ENCODE assay signal across 25 cellular contexts in genomic region chr1:156901966-156902922, GRCh38. TPM values are rescaled to one million over a fixed set of nuclear protein-coding genes. Genes with fewer than 3 reads are reported as not detected.
DNase-seq lines count a peak whose midpoint lies in the region; ATAC-seq and TF ChIP-seq lines count a peak whose summit lies in the region.
"Had no signal": no experiment of that assay in that cellular context is flagged by ENCODE, and none has a peak within 500 bp of the region (broad histone marks: within the 10 kb centered on the region; RNA-seq: fewer than 3 reads in every experiment).

No MANE protein-coding gene starts in this region.

- peaks cover 80% of the 10 kb centered on the region for H3K79me2 ChIP-seq in fibroblast of lung (ENCODE audit: control insufficient read depth, insufficient read depth, low read length)

- peak overlapping the region; percentile 53 for H3K9ac ChIP-seq in fibroblast of lung (ENCODE audit: insufficient read depth, low read length)

- H3K4me3 ChIP-seq in HFF-Myc (replicated peaks; ENCODE audit: low read depth, low read length): 0 out of 2 replicates have a peak overlapping the region, but pooled peaks have one; percentile 3
- no peak overlapping the region for H3K4me3 ChIP-seq in fibroblast of lung (replicated peaks in 1 of 4; ENCODE audit: control extremely low read depth in 1 of 4, insufficient read depth in 1 of 4, low read depth in 3 of 4, low read length in 4 of 4)
- H3K4me3 ChIP-seq: body of pancreas, GM12878, thyroid gland had no signal

- no peaks in the 10 kb centered on the region for H3K27me3 ChIP-seq in fibroblast of lung (ENCODE audit: control insufficient read depth, insufficient read depth, low read length)
- H3K27me3 ChIP-seq: body of pancreas, thyroid gland had no signal

- peaks cover 20% of the 10 kb centered on the region for H3K36me3 ChIP-seq in fibroblast of lung (ENCODE audit: control insufficient read depth, insufficient read depth, low read length)
- H3K36me3 ChIP-seq: neutrophil had no signal

- TF ChIP-seq CTCF in HFF-Myc (IDR thresholded peaks at IDR 0.05; ENCODE audit: low read depth, low read length, missing control alignments): no peak
- TF ChIP-seq CTCF in fibroblast of lung (conservative IDR thresholded peaks at IDR 0.05 in 1 of 2, IDR thresholded peaks at IDR 0.05 in 1 of 2; ENCODE audit: low read depth in 1 of 2, low read length in 2 of 2): no peak
- TF ChIP-seq CTCF in osteocyte (IDR thresholded peaks at IDR 0.05): no peak
- no peak for TF ChIP-seq CTCF in GM13977 (IDR thresholded peaks at IDR 0.05; ENCODE audit: extremely low read depth, insufficient read depth, missing control alignments)

- no peak overlapping the region for H2AFZ ChIP-seq in fibroblast of lung (ENCODE audit: low read length)

- peaks cover 72% of the 10 kb centered on the region for H3K4me1 ChIP-seq in fibroblast of lung (ENCODE audit: control insufficient read depth, extremely low read depth, insufficient read depth, low read length)

- peak overlapping the region; percentile 65 for H3K27ac ChIP-seq in fibroblast of lung (ENCODE audit: insufficient read depth, low read length)
- H3K27ac ChIP-seq: body of pancreas, neutrophil had no signal

- H3K4me3 Mint-ChIP-seq in osteocyte (ENCODE audit: unreplicated experiment): peak overlapping the region; percentile 59
- H3K4me3 Mint-ChIP-seq: activated naive CD8-positive, alpha-beta T cell; activated T-cell treated with anti-CD3 and anti-CD28 coated beads, Interleukin-2, amount 50 U/mL, for 24 hours; endodermal cell had no signal

- no peaks in the 10 kb centered on the region for H3K27me3 Mint-ChIP-seq in osteocyte (ENCODE audit: unreplicated experiment)

- H3K27ac Mint-ChIP-seq in osteocyte (ENCODE audit: unreplicated experiment): peak overlapping the region; percentile 76
- H3K27ac Mint-ChIP-seq: activated naive CD8-positive, alpha-beta T cell; endodermal cell had no signal

- DNase-seq in EH (ENCODE audit: low read depth) (peak; percentile 87), HFF-Myc (ENCODE audit: extremely low read depth, low read depth) (no peak), fibroblast of lung (ENCODE audit: low read depth in 2 of 2) (no peak), osteocyte (ENCODE audit: extremely low spot score, unreplicated experiment) (no peak), NCI-H2107 treated with DMSO at 0.1 percent for 48 hours (lab: John Stamatoyannopoulos, UW; ENCODE audit: unreplicated experiment) (no peak), GM13977 (ENCODE audit: low spot score) (no peak), NCI-H526 (lab: John Stamatoyannopoulos, UW) (no peak)
- DNase-seq: activated CD4-positive, CD25-positive, alpha-beta regulatory T cell treated with anti-CD3 and anti-CD28 coated beads, Interleukin-2, amount 50 U/mL, for 72 hours; activated T-cell treated with anti-CD3 and anti-CD28 coated beads, Interleukin-2, amount 50 U/mL, for 24 hours; body of pancreas; DMS53; endodermal cell; NCI-H1092; NCI-H2029 treated with DMSO at 0.1 percent for 48 hours; NCI-H446; PC-3; SIG-M5; stimulated activated CD4-positive, alpha-beta T cell treated with anti-CD3 and anti-CD28 coated beads, Interleukin-4, amount 100 ng/mL, for 24 hours; stimulated activated naive CD8-positive, alpha-beta T cell treated with anti-CD3 and anti-CD28 coated beads, Interleukin-15, Interleukin-2, amounts not matched to agents 100 U/mL and 50 U/mL, for 24 hours; thyroid gland had no signal

- in situ Hi-C loops in GM13977 (cut with MboI; ENCODE audit: low pct_unique_long_range_greater_than_20kb, low sequenced_read_pairs, unreplicated experiment): no loop called here

- peaks cover 73% of the 10 kb centered on the region for H3K4me1 Mint-ChIP-seq in osteocyte (ENCODE audit: unreplicated experiment)

- peaks cover 11% of the 10 kb centered on the region for H3K36me3 Mint-ChIP-seq in osteocyte (ENCODE audit: unreplicated experiment)
- H3K36me3 Mint-ChIP-seq: activated naive CD8-positive, alpha-beta T cell had no signal

- H4K20me1 ChIP-seq in fibroblast of lung (ENCODE audit: control insufficient read depth, extremely low read depth, insufficient read depth, low read length): no peaks in the 10 kb centered on the region

- H3K4me2 ChIP-seq in fibroblast of lung (ENCODE audit: extremely low read depth, insufficient read depth, low read length): peak overlapping the region; percentile 45

- ATAC-seq in HG02870 (IDR thresholded peaks at IDR 0.05; ENCODE audit: unreplicated experiment): no peak
- ATAC-seq: body of pancreas; GM12878; PC-3; stimulated activated naive CD8-positive, alpha-beta T cell treated with anti-CD3 and anti-CD28 coated beads, Interleukin-15, Interleukin-2, amounts not matched to agents 100 U/mL and 50 U/mL, for 24 hours had no signal

- H3K9me3 ChIP-seq in fibroblast of lung (ENCODE audit: control insufficient read depth, insufficient read depth, low read depth, low read length): no peaks in the 10 kb centered on the region
- H3K9me3 ChIP-seq: body of pancreas, neutrophil, thyroid gland had no signal

- H3K9me3 Mint-ChIP-seq in osteocyte (ENCODE audit: unreplicated experiment): no peaks in the 10 kb centered on the region
- H3K9me3 Mint-ChIP-seq: activated T-cell treated with anti-CD3 and anti-CD28 coated beads, Interleukin-2, amount 50 U/mL, for 24 hours; endodermal cell had no signal

RNA-seq across cellular contexts. Expression of gene PEAR1, which starts 8.7 kb away (rescaled TPM):
- total RNA-seq in fibroblast of lung (2.3 and 2.6 TPM in 2 replicates), osteocyte (27.4 and 28.2 TPM in 2 replicates)
- polyA plus RNA-seq in fibroblast of lung: 13.5 and 41.5 TPM in 2 replicates
- 15.5 and 55.2 TPM in 2 replicates for polyA plus RNA-seq in fibroblast of lung (2012)
- polyA minus RNA-seq in fibroblast of lung (ENCODE audit: low replicate concordance): 27.7 and 69.9 TPM in 2 replicates
- total RNA-seq: GM12878 had no signal
- polyA plus RNA-seq: GM12878 had no signal

RNA-seq across cellular contexts. Expression of gene LRRC71, which starts 18.2 kb away (rescaled TPM):
- total RNA-seq in fibroblast of lung (not detected in 2 replicates), osteocyte (0.18 and 0.35 TPM in 2 replicates)
- polyA plus RNA-seq in fibroblast of lung: 0.16 and 1.8 TPM in 2 replicates
- polyA plus RNA-seq in fibroblast of lung (2012): 0.15 and 3.1 TPM in 2 replicates
- polyA minus RNA-seq in fibroblast of lung (ENCODE audit: low replicate concordance): 0.30 and 0.35 TPM in 2 replicates
- total RNA-seq: body of pancreas, endodermal cell, GM12878, LHCN-M2, thyroid gland had no signal
- polyA plus RNA-seq: GM12878 had no signal

RNA-seq across cellular contexts. Expression of gene NTRK1, which starts 41.6 kb away (rescaled TPM):
- total RNA-seq in fibroblast of lung: not detected in 2 replicates
- not detected in 2 replicates for polyA plus RNA-seq in fibroblast of lung
- polyA plus RNA-seq in fibroblast of lung (2012): not detected in 2 replicates
- polyA minus RNA-seq in fibroblast of lung (ENCODE audit: low replicate concordance): not detected in 2 replicates
- total RNA-seq in osteocyte: not detected in 2 replicates
- total RNA-seq: LHCN-M2 had no signal

RNA-seq across cellular contexts. Expression of gene INSRR, which starts 43.3 kb away (rescaled TPM):
- total RNA-seq in fibroblast of lung: not detected in 2 replicates
- not detected in 2 replicates for polyA plus RNA-seq in fibroblast of lung
- polyA plus RNA-seq in fibroblast of lung (2012): not detected in 2 replicates
- polyA minus RNA-seq in fibroblast of lung (ENCODE audit: low replicate concordance): not detected in 2 replicates
- 0.08 and 0.21 TPM in 2 replicates for total RNA-seq in osteocyte
- total RNA-seq: GM12878, LHCN-M2, PC-3, thyroid gland had no signal
